1 cellular context compared by ENCODE assay signal in genomic region chr6:110355727-110356126, GRCh38.
TF ChIP-seq lines count a peak whose summit lies in the region.

No MANE protein-coding gene starts in this region.

TF ChIP-seq in HepG2, 621 proteins besides CTCF, POLR2A, EP300 and RAD21:
- TF ChIP-seq SKI (IDR thresholded peaks at IDR 0.05; ENCODE audit: partially characterized antibody) (no peak), KDM1A (CRISPR knock-in tag; IDR thresholded peaks at IDR 0.05) (no peak), REL (CRISPR knock-in tag; conservative IDR thresholded peaks at IDR 0.05) (no peak), CREB1 (IDR thresholded peaks at IDR 0.05) (no peak), CREB1 (CRISPR knock-in tag; IDR thresholded peaks at IDR 0.05) (no peak), HMG20A (CRISPR knock-in tag; IDR thresholded peaks at IDR 0.05; ENCODE audit: borderline replicate concordance) (no peak), PCBP2 (optimal IDR thresholded peaks at IDR 0.05; ENCODE audit: low read depth, low read length, poor library complexity, severe bottlenecking) (no peak), ZNF782 (CRISPR knock-in tag; IDR thresholded peaks at IDR 0.05; ENCODE audit: borderline replicate concordance) (no peak), HNRNPL (IDR thresholded peaks at IDR 0.05; ENCODE audit: low read depth, low read length) (no peak), MAFG (CRISPR knock-in tag; IDR thresholded peaks at IDR 0.05) (no peak), KLF9 (CRISPR knock-in tag; IDR thresholded peaks at IDR 0.05; ENCODE audit: low read depth) (no peak), TP53 (CRISPR knock-in tag; conservative IDR thresholded peaks at IDR 0.05) (no peak), ZNF704 (CRISPR knock-in tag; IDR thresholded peaks at IDR 0.05; ENCODE audit: borderline replicate concordance) (no peak), TEAD2 (CRISPR knock-in tag; IDR thresholded peaks at IDR 0.05) (no peak), PHF8 (CRISPR knock-in tag; IDR thresholded peaks at IDR 0.05) (no peak), ZNF772 (CRISPR knock-in tag; IDR thresholded peaks at IDR 0.05) (no peak), MTERF4 (CRISPR knock-in tag; IDR thresholded peaks at IDR 0.05) (no peak), KDM5B (CRISPR knock-in tag; IDR thresholded peaks at IDR 0.05; ENCODE audit: borderline replicate concordance) (no peak)
